Comparison of ENCODE assay signal across 8 cellular contexts in genomic region chr14:105167303-105168092, GRCh38. TPM values are rescaled to one million over a fixed set of nuclear protein-coding genes. Genes with fewer than 3 reads are reported as not detected.
A peak's percentile ranks its signal among the peaks of the same experiment; 100 is the strongest.
DNase-seq lines count a peak whose midpoint lies in the region; ATAC-seq, FAIRE-seq and TF ChIP-seq lines count a peak whose summit lies in the region.

No MANE protein-coding gene starts in this region.

- H3K36me3 ChIP-seq in ACC112 (ENCODE audit: insufficient read depth, low read length), result no peaks in the 10 kb centered on the region
- H3K36me3 ChIP-seq in astrocyte (ENCODE audit: insufficient read depth, low read length), result no peaks in the 10 kb centered on the region
- no peaks in the 10 kb centered on the region for H3K36me3 ChIP-seq in right lobe of liver
- no peaks in the 10 kb centered on the region for H3K36me3 ChIP-seq in uterus
- no peaks in the 10 kb centered on the region for H3K36me3 ChIP-seq in osteoblast (ENCODE audit: insufficient read depth, low read length)

- peak overlapping the region; percentile 66 for H3K4me3 Mint-ChIP-seq in astrocyte (ENCODE audit: unreplicated experiment)

- POLR2A ChIA-PET in HEK293T (lab: Yijun Ruan, JAX), result interaction anchor here (1.2 to 2.0 kb wide), 3 partner anchors 81 to 147 kb away, joined by 3 to 7 read pairs (median 5); partner anchors contain the start of genes BRF1, BTBD6 and PACS2

- H3K4me1 ChIP-seq in ACC112 (ENCODE audit: control insufficient read depth, insufficient read depth, low read length, unreplicated experiment), result peaks cover 2% of the 10 kb centered on the region
- H3K4me1 ChIP-seq in astrocyte (ENCODE audit: insufficient read depth, low read length), result peaks cover 4% of the 10 kb centered on the region
- peaks cover 0 to 5% (median 0%) of the 10 kb centered on the region in 4 donors for H3K4me1 ChIP-seq in right lobe of liver
- peaks cover 0 to 10% of the 10 kb centered on the region in 2 donors for H3K4me1 ChIP-seq in uterus
- no peaks in the 10 kb centered on the region for H3K4me1 ChIP-seq in osteoblast (ENCODE audit: insufficient read depth, low read length)

- no peak for FAIRE-seq in astrocyte (lab: Jason Lieb, UNC)

- H3K9me3 Mint-ChIP-seq in astrocyte (ENCODE audit: unreplicated experiment), result no peaks in the 10 kb centered on the region

- H3K27me3 ChIP-seq in ACC112 (ENCODE audit: insufficient read depth, low read length) (peaks cover 25% of the 10 kb centered on the region), astrocyte (ENCODE audit: insufficient read depth, low read length) (peaks cover 17% of the 10 kb centered on the region), right lobe of liver (no peaks in the 10 kb centered on the region), uterus (peaks cover 0 to 9% of the 10 kb centered on the region in 2 donors), osteoblast (ENCODE audit: insufficient read depth, low read length) (peaks cover 21% of the 10 kb centered on the region)

- H2AFZ ChIP-seq in ACC112 (ENCODE audit: low read length, unreplicated experiment) (no peak overlapping the region), astrocyte (ENCODE audit: low read depth, low read length) (no peak overlapping the region), osteoblast (ENCODE audit: low read length) (no peak overlapping the region)

- intact Hi-C loops in right lobe of liver (cut with DNase I), result no loop called here
- intact Hi-C loops in uterus (cut with DNase I; ENCODE audit: low total_unique reads), result no loop called here

- H3K4me3 ChIP-seq in ACC112 (ENCODE audit: low read depth, low read length), result peak overlapping the region; percentile 68
- no peak overlapping the region for H3K4me3 ChIP-seq in astrocyte (ENCODE audit: insufficient read depth, low read depth, low read length)
- peak overlapping the region; percentile 15 to 29 (median 21) for H3K4me3 ChIP-seq in right lobe of liver
- peak overlapping the region in 1 of 2 donors; percentile 20 for H3K4me3 ChIP-seq in uterus
- no peak overlapping the region for H3K4me3 ChIP-seq in osteoblast (ENCODE audit: insufficient read depth, low read length)

- H3K9me3 ChIP-seq in astrocyte (ENCODE audit: insufficient read depth, low read depth, low read length) (no peaks in the 10 kb centered on the region), right lobe of liver (no peaks in the 10 kb centered on the region), uterus (no peaks in the 10 kb centered on the region), osteoblast (ENCODE audit: low read depth, low read length) (no peaks in the 10 kb centered on the region)

- CTCF ChIA-PET in HEK293T (lab: Yijun Ruan, JAX), result interaction anchor here (0.7 to 1.0 kb wide), 2 partner anchors 21 to 138 kb away, joined by 3 read pairs; no protein-coding TSS in a partner anchor

- peak; percentile 60 for DNase-seq in HEK293T (ENCODE audit: extremely low spot score)
- no peak for DNase-seq in astrocyte (ENCODE audit: low read depth)
- DNase-seq in right lobe of liver, result no peak
- DNase-seq in uterus, result no peak
- DNase-seq in NCI-H345 treated with DMSO at 0.1 percent for 48 hours (lab: John Stamatoyannopoulos, UW; ENCODE audit: unreplicated experiment), result no peak
- DNase-seq in osteoblast (ENCODE audit: insufficient read length, low spot score, missing footprints), result no peak

- peaks cover 16% of the 10 kb centered on the region for H3K27me3 Mint-ChIP-seq in astrocyte (ENCODE audit: low read depth, unreplicated experiment)

- H3K79me2 ChIP-seq in ACC112 (ENCODE audit: control insufficient read depth, insufficient read depth, low read length, unreplicated experiment), result no peaks in the 10 kb centered on the region
- H3K79me2 ChIP-seq in astrocyte (ENCODE audit: insufficient read depth, low read length), result no peaks in the 10 kb centered on the region
- no peaks in the 10 kb centered on the region for H3K79me2 ChIP-seq in osteoblast (ENCODE audit: insufficient read depth, low read length)

- H3K4me2 ChIP-seq in astrocyte (ENCODE audit: low read length), result peak overlapping the region; percentile 66
- no peak overlapping the region for H3K4me2 ChIP-seq in osteoblast (ENCODE audit: insufficient read depth, low read length)

- H3K27ac ChIP-seq in ACC112 (ENCODE audit: low read depth, low read length) (no peak overlapping the region), astrocyte (ENCODE audit: low read depth, low read length) (no peak overlapping the region), right lobe of liver (no peak overlapping the region), uterus (no peak overlapping the region), osteoblast (ENCODE audit: low read depth, low read length) (no peak overlapping the region)

- WGBS in right lobe of liver (ENCODE audit: insufficient coverage, low coverage, low lambda C conversion rate, missing lambda C conversion rate), result no CpG with 5 or more reads among the region's 116 CpGs

- H4K20me1 ChIP-seq in astrocyte (ENCODE audit: insufficient read depth, low read length), result peaks cover 13% of the 10 kb centered on the region
- no peaks in the 10 kb centered on the region for H4K20me1 ChIP-seq in osteoblast (ENCODE audit: insufficient read depth, low read length)

- H3K27ac Mint-ChIP-seq in astrocyte (ENCODE audit: unreplicated experiment), result no peak overlapping the region

- no peaks in the 10 kb centered on the region for H3K36me3 Mint-ChIP-seq in astrocyte (ENCODE audit: low read depth, unreplicated experiment)

- TF ChIP-seq POLR2A in right lobe of liver (IDR thresholded peaks at IDR 0.05) (no peak), uterus (IDR thresholded peaks at IDR 0.05) (no peak)

- no peak overlapping the region for H3K9ac ChIP-seq in astrocyte (ENCODE audit: low read length)

- ATAC-seq in right lobe of liver (peak in 1 of 4 donors; percentile 16), HG03521 (IDR thresholded peaks at IDR 0.05; ENCODE audit: unreplicated experiment) (no peak)

- TF ChIP-seq CTCF in astrocyte (IDR thresholded peaks at IDR 0.05; ENCODE audit: insufficient read depth, low read depth, low read length) (no peak), right lobe of liver (IDR thresholded peaks at IDR 0.05) (peak in 1 of 4 donors; percentile 20), uterus (IDR thresholded peaks at IDR 0.05) (peak in 2 of 4 experiments; percentile 11 to 14), osteoblast (IDR thresholded peaks at IDR 0.05; ENCODE audit: extremely low read depth, low read depth, low read length) (no peak)

- no peaks in the 10 kb centered on the region for H3K4me1 Mint-ChIP-seq in astrocyte (ENCODE audit: low read depth, unreplicated experiment)

TF ChIP-seq in HEK293T, 16 proteins besides CTCF, POLR2A, EP300 and RAD21:
- TF ChIP-seq PKNOX1 (IDR thresholded peaks at IDR 0.05), result no peak
- TF ChIP-seq ARNT (IDR thresholded peaks at IDR 0.05), result peak; percentile 83
- TF ChIP-seq CTBP1 (IDR thresholded peaks at IDR 0.05; ENCODE audit: borderline replicate concordance), result 0 out of 2 replicates have a peak, but pooled peaks have one; percentile 30
- no peak for TF ChIP-seq ELF4 (IDR thresholded peaks at IDR 0.05)
- TF ChIP-seq NFRKB (IDR thresholded peaks at IDR 0.05), result no peak
- no peak for TF ChIP-seq FOXK2 (IDR thresholded peaks at IDR 0.05)
- TF ChIP-seq FOXM1 (IDR thresholded peaks at IDR 0.05; ENCODE audit: borderline replicate concordance), result no peak
- TF ChIP-seq L3MBTL2 (conservative IDR thresholded peaks at IDR 0.05), result no peak; the same call in 1 of the 2 replicates
TF ChIP-seq in HEK293T: peak in this region for 2.

RNA-seq across cellular contexts. Expression of gene JAG2, which starts 1.1 kb away (rescaled TPM):
- total RNA-seq in astrocyte (5.8 and 6.6 TPM in 2 replicates), right lobe of liver (1 to 10 TPM; 1.1 to 3.5 (median 1.2) TPM), uterus (10 to 100 TPM in 2 of 4 donors, 1 to 10 TPM in 2; 7.6 to 27.4 (median 11.9) TPM), osteoblast (1.8 and 3.3 TPM in 2 replicates)

RNA-seq across cellular contexts. Expression of gene NUDT14, which starts 13.6 kb away (rescaled TPM):
- total RNA-seq in astrocyte (11.9 and 17.5 TPM in 2 replicates), right lobe of liver (10 to 100 TPM in 5 of 6 experiments, 1 to 10 TPM in 1; 9.0 to 27.4 (median 11.4) TPM), uterus (10 to 100 TPM in 3 of 4 donors, not detected in 1; 11.0 to 22.3 (median 13.2) TPM), osteoblast (13.6 and 15.9 TPM in 2 replicates)

Comparison
In these comparisons a context has a peak if more than half of its experiments do, and no peak if none do; other contexts are left out.
1. H3K4me3 ChIP-seq: peak in ACC112 (single experiment) and right lobe of liver (3 of 3); none in astrocyte (single experiment) and osteoblast (single experiment).